In genomic region chrX:69100478-69100877, GRCh38 we compare ENCODE assay signal across 1 cellular context.
A peak's percentile ranks its signal among the peaks of the same experiment; 100 is the strongest.
TF ChIP-seq lines count a peak whose summit lies in the region.

No MANE protein-coding gene starts in this region.

TF ChIP-seq in SK-N-SH, 30 proteins besides CTCF, POLR2A, EP300 and RAD21:
- TF ChIP-seq GATA2 (CRISPR knock-in tag; IDR thresholded peaks at IDR 0.05) (peak; percentile 17; the same call in 1 of the 2 replicates), GABPA (IDR thresholded peaks at IDR 0.05; ENCODE audit: low read depth) (no peak), FOXJ3 (CRISPR knock-in tag; IDR thresholded peaks at IDR 0.05) (peak; percentile 27; the same call in 1 of the 2 replicates)
